ENCODE assay signal across 7 cellular contexts in the genomic region with DNA sequence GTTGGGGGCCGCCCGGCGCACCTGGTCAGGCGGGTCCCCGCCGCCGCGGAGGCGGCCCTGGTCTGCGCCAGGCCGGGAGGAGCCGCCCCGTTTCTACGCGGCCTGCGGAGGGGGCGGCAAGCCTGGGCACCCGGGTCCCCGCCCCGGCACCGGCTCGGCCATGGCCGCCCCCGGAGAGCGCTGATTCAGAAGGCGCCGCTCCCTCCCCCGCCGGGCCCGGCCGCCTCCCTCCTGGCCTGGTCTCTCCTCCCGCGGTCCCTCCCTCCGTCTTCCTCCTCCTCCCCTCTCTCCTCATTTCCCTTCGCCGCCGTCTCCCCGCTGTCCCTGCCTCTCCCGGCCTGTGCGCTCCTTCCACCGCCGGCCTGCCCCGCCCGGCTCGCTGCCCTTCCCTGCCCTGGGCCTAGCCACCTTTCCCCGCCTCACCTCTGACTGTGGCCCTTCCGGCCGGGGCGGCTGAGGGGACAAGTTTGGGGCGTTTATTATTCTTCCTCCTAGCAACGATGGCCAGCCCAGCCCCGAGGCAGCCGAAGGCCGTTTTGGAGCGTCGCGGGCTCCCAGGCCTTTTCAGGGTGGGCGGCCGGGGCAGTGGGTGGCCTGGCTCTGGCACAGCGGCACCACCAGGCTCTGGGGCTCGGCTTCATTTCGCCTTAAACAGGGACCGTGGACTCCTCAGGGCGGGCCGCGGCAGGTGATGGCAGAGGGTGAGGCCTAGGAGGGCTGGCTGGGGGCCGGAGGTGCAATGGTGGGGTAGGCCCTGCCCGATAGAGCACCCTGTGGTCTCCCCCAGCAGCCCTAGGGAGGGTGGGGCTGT. TPM values are rescaled to one million over a fixed set of nuclear protein-coding genes. Genes with fewer than 3 reads are reported as not detected.
DNase-seq lines count a peak whose midpoint lies in the region; ATAC-seq and TF ChIP-seq lines count a peak whose summit lies in the region.

No MANE protein-coding gene starts in this region.

- peaks cover 35% of the 10 kb centered on the region for H4K20me1 ChIP-seq in osteoblast (ENCODE audit: insufficient read depth, low read length)

- H3K27ac Mint-ChIP-seq in glutamatergic neuron (ENCODE audit: unreplicated experiment) = no peak overlapping the region

- no peaks in the 10 kb centered on the region for H3K9me3 ChIP-seq in osteoblast (ENCODE audit: low read depth, low read length)

- TF ChIP-seq CTCF in GM20000 (IDR thresholded peaks at IDR 0.05; ENCODE audit: extremely low read depth, missing control alignments) = no peak
- no peak for TF ChIP-seq CTCF in glutamatergic neuron (IDR thresholded peaks at IDR 0.05; ENCODE audit: partially characterized antibody, unreplicated experiment)
- TF ChIP-seq CTCF in osteoblast (IDR thresholded peaks at IDR 0.05; ENCODE audit: extremely low read depth, low read depth, low read length) = no peak

- H3K36me3 Mint-ChIP-seq in glutamatergic neuron (ENCODE audit: unreplicated experiment) = no peaks in the 10 kb centered on the region

- peak overlapping the region; percentile 87 for H3K4me3 ChIP-seq in osteoblast (ENCODE audit: insufficient read depth, low read length)

- H3K4me1 ChIP-seq in osteoblast (ENCODE audit: insufficient read depth, low read length) = peaks cover 12% of the 10 kb centered on the region

- peaks cover 2% of the 10 kb centered on the region for H3K9me3 Mint-ChIP-seq in glutamatergic neuron (ENCODE audit: unreplicated experiment)

- DNase-seq in GM20000 (ENCODE audit: low spot score) = peak; percentile 76
- DNase-seq in NCI-H226 = peak; percentile 75
- DNase-seq in activated effector memory CD4-positive, alpha-beta T cell treated with anti-CD3 and anti-CD28 coated beads, Interleukin-2, amount 50 U/mL, for 16 hours = peak; percentile 80
- peak; percentile 70 for DNase-seq in glutamatergic neuron
- DNase-seq in osteoblast (ENCODE audit: insufficient read length, low spot score, missing footprints) = peak; percentile 100
- DNase-seq in AML-193 (lab: John Stamatoyannopoulos, UW) = no peak

- peak overlapping the region; percentile 54 for H2AFZ ChIP-seq in osteoblast (ENCODE audit: low read length)

- peaks cover 12% of the 10 kb centered on the region for H3K27me3 ChIP-seq in osteoblast (ENCODE audit: insufficient read depth, low read length)

- H3K79me2 ChIP-seq in osteoblast (ENCODE audit: insufficient read depth, low read length) = peaks cover 50% of the 10 kb centered on the region

- ATAC-seq in HG03139 (IDR thresholded peaks at IDR 0.05; ENCODE audit: unreplicated experiment) = no peak

- H3K4me1 Mint-ChIP-seq in glutamatergic neuron (ENCODE audit: low read depth, unreplicated experiment) = peaks cover 3% of the 10 kb centered on the region

- peaks cover 9% of the 10 kb centered on the region for H3K27me3 Mint-ChIP-seq in glutamatergic neuron (ENCODE audit: unreplicated experiment)

- peak overlapping the region; percentile 83 for H3K4me3 Mint-ChIP-seq in glutamatergic neuron (ENCODE audit: unreplicated experiment)

- peaks cover 5% of the 10 kb centered on the region for H3K36me3 ChIP-seq in osteoblast (ENCODE audit: insufficient read depth, low read length)

- H3K27ac ChIP-seq in osteoblast (ENCODE audit: low read depth, low read length) = peak overlapping the region; percentile 69

- peak overlapping the region; percentile 90 for H3K4me2 ChIP-seq in osteoblast (ENCODE audit: insufficient read depth, low read length)

RNA-seq across cellular contexts. Expression of a gene that starts 0.8 kb away (rescaled TPM):
- total RNA-seq in glutamatergic neuron (ENCODE audit: unreplicated experiment) (80.4 TPM), osteoblast (17.1 and 21.0 TPM in 2 replicates)

RNA-seq across cellular contexts. Expression of a gene that starts 58.8 kb away (rescaled TPM):
- not detected for total RNA-seq in glutamatergic neuron (ENCODE audit: unreplicated experiment)
- not detected in 2 replicates for total RNA-seq in osteoblast

Comparison
In these comparisons a context has a peak if more than half of its experiments do, and no peak if none do; other contexts are left out.
1. DNase-seq: peak in GM20000 (single experiment), NCI-H226 (single experiment), activated effector memory CD4-positive, alpha-beta T cell treated with anti-CD3 and anti-CD28 coated beads, Interleukin-2, amount 50 U/mL, for 16 hours (single experiment), glutamatergic neuron (single experiment) and osteoblast (single experiment); none in AML-193 (0 of 2).